In genomic region chr7:139752600-139752999, GRCh38 we compare ENCODE assay signal across 16 cellular contexts. TPM values are rescaled to one million over a fixed set of nuclear protein-coding genes. Genes with fewer than 3 reads are reported as not detected.
DNase-seq lines count a peak whose midpoint lies in the region; ATAC-seq and TF ChIP-seq lines count a peak whose summit lies in the region.
"Had no signal": no experiment of that assay in that cellular context is flagged by ENCODE, and none has a peak within 500 bp of the region (broad histone marks: within the 10 kb centered on the region; RNA-seq: fewer than 3 reads in every experiment).

No MANE protein-coding gene starts in this region.

- H3K36me3 ChIP-seq in heart left ventricle: peaks cover 0 to 3% (median 0%) of the 10 kb centered on the region in 9 donors
- H3K36me3 ChIP-seq in body of pancreas (replicated peaks in 1 of 2; ENCODE audit: insufficient read depth in 1 of 2, low read depth in 2 of 2): no peaks in the 10 kb centered on the region

- H3K27ac ChIP-seq in heart left ventricle: peak overlapping the region in 7 of 12 donors; percentile 7 to 73 (median 55)
- no peak overlapping the region for H3K27ac ChIP-seq in body of pancreas

- no peak for TF ChIP-seq POLR2A in heart left ventricle (IDR thresholded peaks at IDR 0.05)
- no peak for TF ChIP-seq POLR2A in body of pancreas (IDR thresholded peaks at IDR 0.05)

- H3K4me1 ChIP-seq in heart left ventricle (peaks cover 21 to 91% (median 71%) of the 10 kb centered on the region in 12 donors), body of pancreas (peaks cover 36% of the 10 kb centered on the region)

- no peak for TF ChIP-seq CTCF in heart left ventricle (IDR thresholded peaks at IDR 0.05)
- TF ChIP-seq CTCF in body of pancreas (IDR thresholded peaks at IDR 0.05): no peak
- TF ChIP-seq CTCF in osteocyte (IDR thresholded peaks at IDR 0.05): no peak

- H3K27ac Mint-ChIP-seq in osteocyte (ENCODE audit: unreplicated experiment): peak overlapping the region; percentile 48
- peak overlapping the region; percentile 70 for H3K27ac Mint-ChIP-seq in stimulated activated naive B cell treated with anti-CD40 and anti-IgM and Interleukin-4, amounts not matched to agents 10 μg/mL and 1 μg/mL and 100 μg/mL, for 72 hours

- no peaks in the 10 kb centered on the region for H3K9me3 ChIP-seq in heart left ventricle
- H3K9me3 ChIP-seq in body of pancreas: no peaks in the 10 kb centered on the region

- H3K9me3 Mint-ChIP-seq in osteocyte (ENCODE audit: unreplicated experiment): no peaks in the 10 kb centered on the region
- H3K9me3 Mint-ChIP-seq in stimulated activated naive B cell treated with anti-CD40 and anti-IgM and Interleukin-4, amounts not matched to agents 10 μg/mL and 1 μg/mL and 100 μg/mL, for 72 hours: no peaks in the 10 kb centered on the region

- H3K4me3 ChIP-seq in heart left ventricle (no peak overlapping the region), body of pancreas (no peak overlapping the region)

- peaks cover 74% of the 10 kb centered on the region for H3K4me1 Mint-ChIP-seq in osteocyte (ENCODE audit: unreplicated experiment)
- H3K4me1 Mint-ChIP-seq in stimulated activated naive B cell treated with anti-CD40 and anti-IgM and Interleukin-4, amounts not matched to agents 10 μg/mL and 1 μg/mL and 100 μg/mL, for 72 hours: peaks cover 41 to 79% of the 10 kb centered on the region in 2 donors

- no peaks in the 10 kb centered on the region for H3K27me3 ChIP-seq in heart left ventricle
- H3K27me3 ChIP-seq in body of pancreas: no peaks in the 10 kb centered on the region

- no peak for ATAC-seq in heart left ventricle
- ATAC-seq in body of pancreas: peak; percentile 12
- no peak for ATAC-seq in stimulated activated naive B cell treated with anti-CD40 and anti-IgM and Interleukin-4, amounts not matched to agents 10 μg/mL and 1 μg/mL and 100 μg/mL, for 72 hours (replicated peaks)
- ATAC-seq in GM21423 (IDR thresholded peaks at IDR 0.05; ENCODE audit: unreplicated experiment): no peak

- WGBS in heart left ventricle, 4 donors: 53 to 73% (median 59%) methylated on average over 5 of the region's 5 CpGs
- 60 to 68% methylated on average over 5 of the region's 5 CpGs for WGBS in body of pancreas, 2 donors

- peaks cover 7% of the 10 kb centered on the region for H3K36me3 Mint-ChIP-seq in osteocyte (ENCODE audit: unreplicated experiment)
- H3K36me3 Mint-ChIP-seq in stimulated activated naive B cell treated with anti-CD40 and anti-IgM and Interleukin-4, amounts not matched to agents 10 μg/mL and 1 μg/mL and 100 μg/mL, for 72 hours: peaks cover 13 to 28% of the 10 kb centered on the region in 2 donors

- H3K27me3 Mint-ChIP-seq in osteocyte (ENCODE audit: unreplicated experiment): no peaks in the 10 kb centered on the region
- no peaks in the 10 kb centered on the region for H3K27me3 Mint-ChIP-seq in stimulated activated naive B cell treated with anti-CD40 and anti-IgM and Interleukin-4, amounts not matched to agents 10 μg/mL and 1 μg/mL and 100 μg/mL, for 72 hours

- intact Hi-C loops in heart left ventricle (cut with DNase I) (no loop called here), cardiac septum (cut with DNase I) (no loop called here), body of pancreas (cut with DNase I) (no loop called here), posterior vena cava (cut with DNase I) (no loop called here)

- no peak for DNase-seq in heart left ventricle
- DNase-seq in cardiac septum (ENCODE audit: low spot score): no peak
- DNase-seq in body of pancreas: no peak
- no peak for DNase-seq in osteocyte (ENCODE audit: extremely low spot score, unreplicated experiment)
- no peak for DNase-seq in stimulated activated naive B cell treated with anti-CD40 and anti-IgM and Interleukin-4, amounts not matched to agents 10 μg/mL and 1 μg/mL and 100 μg/mL, for 72 hours
- no peak for DNase-seq in posterior vena cava (ENCODE audit: low spot score)
- DNase-seq in OCI-M1 (lab: John Stamatoyannopoulos, UW): no peak
- DNase-seq: C1 segment of cervical spinal cord, COR-L47, DMS153, EL, Kasumi-1, NCI-H187 treated with DMSO at 0.1 percent for 48 hours, NCI-H446 treated with DMSO at 0.1 percent for 48 hours, NCI-H774 had no signal

- no peak overlapping the region for H3K4me3 Mint-ChIP-seq in osteocyte (ENCODE audit: unreplicated experiment)
- H3K4me3 Mint-ChIP-seq in stimulated activated naive B cell treated with anti-CD40 and anti-IgM and Interleukin-4, amounts not matched to agents 10 μg/mL and 1 μg/mL and 100 μg/mL, for 72 hours: no peak overlapping the region

RNA-seq across cellular contexts. Expression of gene HIPK2, which starts 25.2 kb away (rescaled TPM):
- total RNA-seq in heart left ventricle (100 to 1,000 TPM; 102 to 244 (median 143) TPM), cardiac septum (218 TPM), body of pancreas (10 to 100 TPM; 22.1 to 26.4 TPM), osteocyte (90.8 and 96.9 TPM in 2 replicates), posterior vena cava (10 to 100 TPM; 46.5 to 67.6 TPM)
- polyA plus RNA-seq in heart left ventricle: 100 to 1,000 TPM in 1 of 2 donors, 10 to 100 TPM in 1; 43.2 to 205 TPM

Comparison
In these comparisons a context has a peak if more than half of its experiments do, and no peak if none do; other contexts are left out.
1. H3K27ac ChIP-seq: peak in heart left ventricle (7 of 12); none in body of pancreas (0 of 4).